In the genomic region with DNA sequence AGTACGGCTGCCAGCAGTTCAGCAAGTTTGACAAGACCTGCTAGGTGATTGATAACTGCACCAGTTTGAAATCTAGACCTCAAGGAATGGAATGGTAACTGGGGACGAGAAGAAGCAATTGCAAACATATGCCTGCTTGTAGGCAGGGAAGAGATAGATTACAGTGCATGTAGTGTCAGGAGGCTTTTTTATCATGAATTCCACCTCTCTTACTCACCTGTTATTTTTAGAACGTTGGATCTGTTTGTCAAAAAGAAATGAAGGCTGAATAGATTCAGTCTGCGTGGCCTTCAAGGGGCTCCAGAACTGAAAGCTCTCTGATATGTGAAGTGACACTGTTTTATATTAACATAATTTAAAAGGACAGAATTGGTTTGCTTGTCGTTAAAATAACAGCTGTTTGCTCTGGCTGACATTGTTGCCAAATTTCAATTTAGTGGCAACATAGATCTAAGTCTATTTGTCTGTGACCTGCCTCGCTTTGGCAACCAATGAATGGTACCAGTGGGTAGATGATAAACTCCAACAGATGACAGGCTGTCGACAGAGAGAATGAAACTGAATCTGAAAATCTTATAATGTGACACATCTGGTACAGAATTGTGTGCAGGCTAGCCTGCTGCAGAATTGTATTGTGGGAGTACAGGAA, we compare ENCODE assay signal across 8 cellular contexts.
A peak's percentile ranks its signal among the peaks of the same experiment; 100 is the strongest.
DNase-seq lines count a peak whose midpoint lies in the region; ATAC-seq and TF ChIP-seq lines count a peak whose summit lies in the region.

No MANE protein-coding gene starts in this region.

- ATAC-seq in GM21390 (IDR thresholded peaks at IDR 0.05; ENCODE audit: unreplicated experiment) (peak; percentile 98), HG03575 (IDR thresholded peaks at IDR 0.05; ENCODE audit: extremely low read depth, insufficient number of reproducible peaks, low FRiP score, unreplicated experiment) (peak; percentile 99), omental fat pad (ENCODE audit: low FRiP score) (peak; percentile 65)

- H3K4me3 ChIP-seq in GM12865 (ENCODE audit: low read depth, low read length), result no peak overlapping the region

- peak; percentile 52 for DNase-seq in GM12865 (ENCODE audit: low read depth)
- DNase-seq in cerebellar cortex (ENCODE audit: low spot score), result peak; percentile 11
- DNase-seq in omental fat pad (ENCODE audit: low spot score), result no peak
- DNase-seq in H4 (ENCODE audit: low spot score), result no peak
- no peak for DNase-seq in SHP77 (lab: John Stamatoyannopoulos, UW)
- no peak for DNase-seq in NCI-H146 (lab: John Stamatoyannopoulos, UW)

- TF ChIP-seq CTCF in GM12865 (IDR thresholded peaks at IDR 0.05; ENCODE audit: insufficient read depth, low read depth, low read length, missing control alignments), result no peak
- no peak for TF ChIP-seq CTCF in omental fat pad (IDR thresholded peaks at IDR 0.05)

Comparison
In these comparisons a context has a peak if more than half of its experiments do, and no peak if none do; other contexts are left out.
1. DNase-seq: peak in GM12865 (single experiment) and cerebellar cortex (single experiment); none in omental fat pad (single experiment), H4 (single experiment), SHP77 (0 of 2) and NCI-H146 (single experiment).
2. Peak in every context shown above with its lines, with median percentiles within 50 percentile points of each other: ATAC-seq.